In genomic region chr2:165067958-165068612, GRCh38 we compare ENCODE assay signal across 7 cellular contexts.
A peak's percentile ranks its signal among the peaks of the same experiment; 100 is the strongest.
DNase-seq lines count a peak whose midpoint lies in the region; TF ChIP-seq lines count a peak whose summit lies in the region.

No MANE protein-coding gene starts in this region.

- H3K4me3 Mint-ChIP-seq in glutamatergic neuron (ENCODE audit: unreplicated experiment) = peak overlapping the region; percentile 90

- peaks cover 28% of the 10 kb centered on the region for H3K4me1 Mint-ChIP-seq in glutamatergic neuron (ENCODE audit: low read depth, unreplicated experiment)

- in situ Hi-C loops in KBM-7 (cut with MboI; ENCODE audit: low pct_unique_long_range_greater_than_20kb, low sequenced_read_pairs) = no loop called here

- H3K36me3 Mint-ChIP-seq in glutamatergic neuron (ENCODE audit: unreplicated experiment) = no peaks in the 10 kb centered on the region

- H3K9me3 Mint-ChIP-seq in glutamatergic neuron (ENCODE audit: unreplicated experiment) = peaks cover 6% of the 10 kb centered on the region

- DNase-seq in LHCN-M2 (ENCODE audit: low read depth) = peak; percentile 44
- peak; percentile 58 for DNase-seq in SHP77 treated with DMSO at 0.1 percent for 48 hours (lab: John Stamatoyannopoulos, UW)
- peak; percentile 91 for DNase-seq in glutamatergic neuron
- DNase-seq in retina = peak; percentile 91
- no peak for DNase-seq in GDM1 (lab: John Stamatoyannopoulos, UW)
- no peak for DNase-seq in KBM-7
- no peak for DNase-seq in effector CD4-positive, alpha-beta T cell

- H3K27me3 Mint-ChIP-seq in glutamatergic neuron (ENCODE audit: unreplicated experiment) = peaks cover 5% of the 10 kb centered on the region

- peak overlapping the region; percentile 98 for H3K27ac Mint-ChIP-seq in glutamatergic neuron (ENCODE audit: unreplicated experiment)

- TF ChIP-seq CTCF in glutamatergic neuron (IDR thresholded peaks at IDR 0.05; ENCODE audit: partially characterized antibody, unreplicated experiment) = no peak

Comparison
In these comparisons a context has a peak if more than half of its experiments do, and no peak if none do; other contexts are left out.
1. DNase-seq: peak in LHCN-M2 (single experiment), SHP77 treated with DMSO at 0.1 percent for 48 hours (single experiment), glutamatergic neuron (single experiment) and retina (single experiment); none in GDM1 (single experiment), KBM-7 (single experiment) and effector CD4-positive, alpha-beta T cell (single experiment).